Comparison of ENCODE assay signal across 8 cellular contexts in genomic region chr12:124273630-124274029, GRCh38. TPM values are rescaled to one million over a fixed set of nuclear protein-coding genes. Genes with fewer than 3 reads are reported as not detected.
DNase-seq lines count a peak whose midpoint lies in the region; ATAC-seq and TF ChIP-seq lines count a peak whose summit lies in the region.
"Had no signal": no experiment of that assay in that cellular context is flagged by ENCODE, and none has a peak within 500 bp of the region (broad histone marks: within the 10 kb centered on the region; RNA-seq: fewer than 3 reads in every experiment).

No MANE protein-coding gene starts in this region.

- POLR2A ChIA-PET in activated CD8-positive, alpha-beta T cell treated with anti-CD3 and anti-CD28 coated beads for 36 hours (lab: Charles Lee) = no interaction called here

- H3K36me3 ChIP-seq in MG63 (no peaks in the 10 kb centered on the region), lower lobe of right lung (no peaks in the 10 kb centered on the region)

- peak; percentile 43 for TF ChIP-seq CTCF in activated CD8-positive, alpha-beta T cell treated with anti-CD3 and anti-CD28 coated beads for 36 hours (IDR thresholded peaks at IDR 0.05)
- TF ChIP-seq CTCF in lower lobe of right lung (IDR thresholded peaks at IDR 0.05) = peak; percentile 19

- H3K4me1 Mint-ChIP-seq in activated CD8-positive, alpha-beta T cell treated with anti-CD3 and anti-CD28 coated beads for 36 hours (ENCODE audit: low read depth) = peaks cover 2% of the 10 kb centered on the region

- H3K9me3 ChIP-seq in MG63 (no peaks in the 10 kb centered on the region), lower lobe of right lung (no peaks in the 10 kb centered on the region)

- no peaks in the 10 kb centered on the region for H3K36me3 Mint-ChIP-seq in activated CD8-positive, alpha-beta T cell treated with anti-CD3 and anti-CD28 coated beads for 36 hours (ENCODE audit: low read depth)

- intact Hi-C loops in activated CD8-positive, alpha-beta T cell treated with anti-CD3 and anti-CD28 coated beads for 36 hours (cut with micrococcal nuclease) = no loop called here
- intact Hi-C loops in lower lobe of right lung (cut with DNase I) = no loop called here

- CTCF ChIA-PET in activated CD8-positive, alpha-beta T cell treated with anti-CD3 and anti-CD28 coated beads for 36 hours (lab: Charles Lee) = interaction anchor here (0.6 to 1.1 kb wide), 2 partner anchors 8 to 17 kb away, joined by 3 read pairs; no protein-coding TSS in a partner anchor

- ATAC-seq in GM21360 (IDR thresholded peaks at IDR 0.05; ENCODE audit: unreplicated experiment) = peak; percentile 77
- ATAC-seq in activated CD8-positive, alpha-beta T cell treated with anti-CD3 and anti-CD28 coated beads for 36 hours = peak; percentile 97
- peak; percentile 47 to 61 for ATAC-seq in lower lobe of right lung

- H3K27me3 Mint-ChIP-seq in activated CD8-positive, alpha-beta T cell treated with anti-CD3 and anti-CD28 coated beads for 36 hours = peaks cover 2% of the 10 kb centered on the region

- H3K27me3 ChIP-seq in MG63 (no peaks in the 10 kb centered on the region), lower lobe of right lung (ENCODE audit: low read depth) (peaks cover 16% of the 10 kb centered on the region)

- no peak overlapping the region for H3K4me3 Mint-ChIP-seq in activated CD8-positive, alpha-beta T cell treated with anti-CD3 and anti-CD28 coated beads for 36 hours

- no peak overlapping the region for H3K4me3 ChIP-seq in MG63
- H3K4me3 ChIP-seq in lower lobe of right lung = no peak overlapping the region

- DNase-seq in ELF-1 (ENCODE audit: low read depth, low spot score) (peak; percentile 94), MG63 (peak; percentile 50), lower lobe of right lung (no peak), activated gamma-delta T cell treated with Interleukin-2 at 50 U/mL for 16 hours (no peak), hippocampal formation (lab: John Stamatoyannopoulos, UW) (no peak)
- peak; percentile 76 for DNase-seq in activated CD8-positive, alpha-beta T cell treated with anti-CD3 and anti-CD28 coated beads for 36 hours

- no peaks in the 10 kb centered on the region for H3K9me3 Mint-ChIP-seq in activated CD8-positive, alpha-beta T cell treated with anti-CD3 and anti-CD28 coated beads for 36 hours

- H3K27ac ChIP-seq in lower lobe of right lung = no peak overlapping the region
- H3K27ac ChIP-seq: VCaP had no signal

- no peaks in the 10 kb centered on the region for H3K4me1 ChIP-seq in lower lobe of right lung

- H3K27ac Mint-ChIP-seq in activated CD8-positive, alpha-beta T cell treated with anti-CD3 and anti-CD28 coated beads for 36 hours = peak overlapping the region; percentile 23

RNA-seq across cellular contexts. Expression of gene RFLNA, which starts 21.3 kb away (rescaled TPM):
- 7.7 and 17.8 TPM in 2 replicates for total RNA-seq in MG63 (2014; rRNA removed; shearing (Covaris generic); ENCODE audit: low replicate concordance)
- not detected for total RNA-seq in activated CD8-positive, alpha-beta T cell treated with anti-CD3 and anti-CD28 coated beads for 36 hours
- 0.50 TPM for total RNA-seq in lower lobe of right lung

Comparison
In these comparisons a context has a peak if more than half of its experiments do, and no peak if none do; other contexts are left out.
1. DNase-seq: peak in ELF-1 (single experiment), MG63 (single experiment) and activated CD8-positive, alpha-beta T cell treated with anti-CD3 and anti-CD28 coated beads for 36 hours (single experiment); none in lower lobe of right lung (single experiment), activated gamma-delta T cell treated with Interleukin-2 at 50 U/mL for 16 hours (single experiment) and hippocampal formation (0 of 2).
2. Peak in every context shown above with its lines, with median percentiles within 50 percentile points of each other: ATAC-seq.